Comparison of ENCODE assay signal across 1 cellular context in genomic region chr11:5622802-5623201, GRCh38.
TF ChIP-seq lines count a peak whose summit lies in the region.

No MANE protein-coding gene starts in this region.

TF ChIP-seq in WTC11, 78 proteins besides CTCF, POLR2A, EP300 and RAD21 (continued from another document):
- no peak for TF ChIP-seq NFYB (CRISPR knock-in tag; conservative IDR thresholded peaks at IDR 0.05; ENCODE audit: low read depth)
- TF ChIP-seq PRRX2 (CRISPR knock-in tag; IDR thresholded peaks at IDR 0.05): no peak
- no peak for TF ChIP-seq USF1 (CRISPR knock-in tag; IDR thresholded peaks at IDR 0.05)
